Comparison of ENCODE assay signal across 8 cellular contexts in genomic region chr6:85923013-85923430, GRCh38.
DNase-seq lines count a peak whose midpoint lies in the region; TF ChIP-seq lines count a peak whose summit lies in the region.

No MANE protein-coding gene starts in this region.

- WGBS in GM23248 (ENCODE audit: low coverage in 1 of 2, low lambda C conversion rate in 2 of 2, missing lambda C conversion rate in 2 of 2), 2 experiments = 0 to 15% methylated on average over 2 of the region's 2 CpGs

- H3K9me2 ChIP-seq in GM23248 (ENCODE audit: insufficient read depth) = no peaks in the 10 kb centered on the region

- H3K36me3 ChIP-seq in GM23248 (ENCODE audit: low read depth) (no peaks in the 10 kb centered on the region), OCI-LY3 (replicated peaks; ENCODE audit: low read depth, low read length) (no peaks in the 10 kb centered on the region)

- H3K9ac ChIP-seq in GM23248 (no peak overlapping the region), OCI-LY3 (ENCODE audit: low read length) (no peak overlapping the region)

- DNase-seq in GM04503 (ENCODE audit: low read depth) (peak; percentile 21), GM23248 (peak; percentile 80), HUDEP-2 (lab: John Stamatoyannopoulos, UW; ENCODE audit: unreplicated experiment in 76 of 76) (peak in 45 of 76 experiments; percentile 3 to 81 (median 28)), choroid plexus epithelial cell (ENCODE audit: low read depth) (peak; percentile 64), lung microvascular endothelial cell (ENCODE audit: low read depth in 2 of 2) (peak; percentile 53 to 54)
- DNase-seq in activated effector memory CD4-positive, alpha-beta T cell treated with Interleukin-2 at 50 U/mL for 16 hours = no peak

- H3K4me1 ChIP-seq in GM23248 (ENCODE audit: insufficient read depth) (no peaks in the 10 kb centered on the region), OCI-LY3 (ENCODE audit: low read length) (no peaks in the 10 kb centered on the region)

- in situ Hi-C loops in GM23248 (cut with MboI) = no loop called here

- H3K27ac ChIP-seq in 22Rv1 = no peak overlapping the region
- no peak overlapping the region for H3K27ac ChIP-seq in GM23248
- H3K27ac ChIP-seq in OCI-LY3 (ENCODE audit: low read length) = no peak overlapping the region

- H3K9me3 ChIP-seq in GM23248 (ENCODE audit: low read depth) = no peaks in the 10 kb centered on the region
- H3K9me3 ChIP-seq in OCI-LY3 (ENCODE audit: insufficient read depth, low read length) = no peaks in the 10 kb centered on the region

- H3K4me3 ChIP-seq in GM23248 (no peak overlapping the region), OCI-LY3 (ENCODE audit: low read length) (no peak overlapping the region), choroid plexus epithelial cell (ENCODE audit: low read depth, low read length) (no peak overlapping the region)

- no peaks in the 10 kb centered on the region for H4K20me1 ChIP-seq in GM23248 (ENCODE audit: insufficient read depth)
- no peaks in the 10 kb centered on the region for H4K20me1 ChIP-seq in OCI-LY3 (ENCODE audit: insufficient read depth, low read length)

- H2AFZ ChIP-seq in GM23248 (no peak overlapping the region), OCI-LY3 (ENCODE audit: low read depth, low read length) (no peak overlapping the region)

- TF ChIP-seq CTCF in 22Rv1 (IDR thresholded peaks at IDR 0.05) (peak; percentile 85), OCI-LY3 (IDR thresholded peaks at IDR 0.05; ENCODE audit: low read depth, low read length) (peak; percentile 75), choroid plexus epithelial cell (conservative IDR thresholded peaks at IDR 0.05; ENCODE audit: low read depth, low read length) (peak; percentile 60)

- H3F3A ChIP-seq in GM23248 (ENCODE audit: insufficient read depth) = no peaks in the 10 kb centered on the region

- no peaks in the 10 kb centered on the region for H3K79me2 ChIP-seq in GM23248 (ENCODE audit: insufficient read depth)
- H3K79me2 ChIP-seq in OCI-LY3 (ENCODE audit: low read length) = no peaks in the 10 kb centered on the region

- H3K4me2 ChIP-seq in GM23248 (ENCODE audit: unreplicated experiment) (no peak overlapping the region), OCI-LY3 (ENCODE audit: low read length) (no peak overlapping the region)

- H3K27me3 ChIP-seq in GM23248 (replicated peaks; ENCODE audit: insufficient read depth) (no peaks in the 10 kb centered on the region), OCI-LY3 (ENCODE audit: low read depth, low read length) (no peaks in the 10 kb centered on the region)
